Comparison of ENCODE assay signal across 13 cellular contexts in the genomic region with DNA sequence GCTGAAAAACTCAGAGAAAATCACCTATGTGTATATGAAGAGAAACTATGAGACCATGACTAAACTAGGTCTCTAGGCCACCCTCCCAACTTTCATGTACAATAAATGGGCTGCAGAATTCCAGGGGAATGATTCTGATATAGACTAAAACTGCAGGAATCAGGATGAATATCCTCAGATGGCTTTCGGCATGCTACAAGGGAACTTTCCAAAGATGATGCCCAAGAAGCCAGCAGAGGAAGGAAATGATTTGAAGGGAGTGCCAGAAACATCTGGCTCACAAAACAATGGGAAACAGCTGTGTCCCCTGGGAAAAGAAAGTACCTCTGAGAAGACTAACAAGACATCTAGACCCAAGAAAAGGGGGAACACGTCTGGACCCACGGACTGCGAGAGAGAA. TPM values are rescaled to one million over a fixed set of nuclear protein-coding genes. Genes with fewer than 3 reads are reported as not detected.
"Had no signal": no experiment of that assay in that cellular context is flagged by ENCODE, and none has a peak within 500 bp of the region (broad histone marks: within the 10 kb centered on the region; RNA-seq: fewer than 3 reads in every experiment).

No MANE protein-coding gene starts in this region.

- H3K27me3 ChIP-seq: hepatocyte, pancreas, uterus had no signal

- ATAC-seq: pancreas had no signal

- H3K27ac ChIP-seq: hepatocyte, pancreas, uterus had no signal

- H3K4me3 ChIP-seq: hepatocyte, pancreas, uterus had no signal

- DNase-seq: activated effector memory CD4-positive, alpha-beta T cell treated with anti-CD3 and anti-CD28 coated beads, Interleukin-2, amount 50 U/mL, for 16 hours; caudate nucleus; cortex of kidney; effector memory CD4-positive, alpha-beta T cell; erythroblast; kidney; pancreas; stimulated activated CD4-positive, alpha-beta T cell treated with anti-CD3 and anti-CD28 coated beads, Interleukin-4, amount 100 ng/mL, for 4 hours; uterus had no signal

- H3K36me3 ChIP-seq: pancreas, uterus had no signal

- H3K9me3 ChIP-seq: pancreas, uterus had no signal

RNA-seq across cellular contexts. Expression of gene PLN, which starts 41.1 kb away (rescaled TPM):
- total RNA-seq: astrocyte; renal cortical epithelial cell; T-helper 2 cell treated with Interferon-gamma antibody and Interleukin-4, amounts not matched to agents 100 ng/mL and 5 ng/mL, for 36 hours had no signal
